Comparison of ENCODE assay signal across 8 cellular contexts in genomic region chr4:1167244-1167949, GRCh38. TPM values are rescaled to one million over a fixed set of nuclear protein-coding genes. Genes with fewer than 3 reads are reported as not detected.
DNase-seq lines count a peak whose midpoint lies in the region; ATAC-seq and TF ChIP-seq lines count a peak whose summit lies in the region.

No MANE protein-coding gene starts in this region.

- POLR2A ChIA-PET in T-cell (lab: Charles Lee), result no interaction called here

- peak overlapping the region; percentile 80 for H3K4me3 ChIP-seq in GM12865 (ENCODE audit: low read depth, low read length)

- H3K36me3 Mint-ChIP-seq in T-cell, result no peaks in the 10 kb centered on the region

- DNase-seq in GM12865 (ENCODE audit: low read depth), result peak; percentile 97
- peak; percentile 47 for DNase-seq in NCI-H128 (lab: John Stamatoyannopoulos, UW; ENCODE audit: unreplicated experiment)
- peak; percentile 66 to 94 (median 87) for DNase-seq in T-cell
- peak; percentile 95 for DNase-seq in amniotic epithelial cell (ENCODE audit: low read depth)
- DNase-seq in hepatic stellate cell (ENCODE audit: low spot score), result peak; percentile 86
- peak; percentile 41 for DNase-seq in renal cortical epithelial cell (ENCODE audit: low read depth)
- DNase-seq in cortex of kidney (lab: John Stamatoyannopoulos, UW), result no peak

- no peaks in the 10 kb centered on the region for H3K9me3 Mint-ChIP-seq in T-cell

- H3K27ac Mint-ChIP-seq in T-cell, result peak overlapping the region; percentile 40 to 58

- peak; percentile 93 for TF ChIP-seq CTCF in GM12865 (IDR thresholded peaks at IDR 0.05; ENCODE audit: insufficient read depth, low read depth, low read length, missing control alignments)

- peak overlapping the region; percentile 79 to 84 (median 83) for H3K4me3 Mint-ChIP-seq in T-cell

- ATAC-seq in HG02623 (IDR thresholded peaks at IDR 0.05; ENCODE audit: unreplicated experiment), result peak; percentile 72
- peak; percentile 85 to 89 (median 88) for ATAC-seq in T-cell (replicated peaks in 1 of 4)

- H3K4me1 Mint-ChIP-seq in T-cell, result peaks cover 27 to 33% (median 27%) of the 10 kb centered on the region in 3 donors

- CTCF ChIA-PET in T-cell (lab: Charles Lee), result interaction anchor here (0.5 to 2.3 kb wide), 11 partner anchors 12 to 179 kb away, joined by 3 to 17 read pairs (median 5); no protein-coding TSS in a partner anchor

- H3K27me3 Mint-ChIP-seq in T-cell, result peaks cover 6 to 12% of the 10 kb centered on the region in 2 donors

RNA-seq across cellular contexts. Expression of gene SPON2, which starts 5.0 kb away (rescaled TPM):
- total RNA-seq in T-cell (10 to 100 TPM; 13.6 to 39.8 (median 18.9) TPM), renal cortical epithelial cell (6.6 and 141 TPM in 2 replicates)

RNA-seq across cellular contexts. Expression of gene RNF212, which starts 54.0 kb away (rescaled TPM):
- 1 to 10 TPM; 3.0 to 5.3 (median 3.9) TPM for total RNA-seq in T-cell
- 0.52 and 8.8 TPM in 2 replicates for total RNA-seq in renal cortical epithelial cell
